22 cellular contexts compared by ENCODE assay signal in genomic region chr1:147211577-147211976, GRCh38. TPM values are rescaled to one million over a fixed set of nuclear protein-coding genes. Genes with fewer than 3 reads are reported as not detected.
"Had no signal": no experiment of that assay in that cellular context is flagged by ENCODE, and none has a peak within 500 bp of the region (broad histone marks: within the 10 kb centered on the region; RNA-seq: fewer than 3 reads in every experiment).

No MANE protein-coding gene starts in this region.

- H3K4me3 ChIP-seq: left ventricle myocardium inferior, lung, ovary, prostate gland, sigmoid colon, spleen, tibial nerve, upper lobe of left lung, vagina had no signal

- H3K27ac ChIP-seq: left ventricle myocardium inferior, ovary, prostate gland, sigmoid colon, spleen, tibial nerve, upper lobe of left lung, vagina had no signal

- H3K9me3 ChIP-seq: left ventricle myocardium inferior, ovary, prostate gland, sigmoid colon, spleen, tibial nerve, upper lobe of left lung, vagina had no signal

- FAIRE-seq: small intestine had no signal

- H3K36me3 ChIP-seq: ovary, prostate gland, vagina had no signal

- H3K27me3 ChIP-seq: ovary, sigmoid colon, spleen, tibial nerve, upper lobe of left lung, vagina had no signal

- H3K9me3 Mint-ChIP-seq: mesothelial cell of epicardium; natural killer cell treated with Interleukin-12 subunit alpha and Interleukin-12 subunit beta and Interleukin-15 and Interleukin-18, amount 100 ng/mL, for 72 hours; stimulated activated effector memory CD8-positive, alpha-beta T cell treated with anti-CD3 and anti-CD28 coated beads, Interleukin-12 subunit alpha, Interleukin-12 subunit beta, amount 100 ng/mL, for 72 hours; stimulated activated naive CD8-positive, alpha-beta T cell treated with anti-CD3 and anti-CD28 coated beads, Interleukin-15, Interleukin-2, amounts not matched to agents 100 ng/mL and 50 ng/mL, for 24 hours had no signal

- H3K4me3 Mint-ChIP-seq: mesothelial cell of epicardium; naive thymus-derived CD4-positive, alpha-beta T cell; natural killer cell treated with Interleukin-12 subunit alpha and Interleukin-12 subunit beta and Interleukin-15 and Interleukin-18, amount 100 ng/mL, for 72 hours; stimulated activated effector memory CD8-positive, alpha-beta T cell treated with anti-CD3 and anti-CD28 coated beads, Interleukin-12 subunit alpha, Interleukin-12 subunit beta, amount 100 ng/mL, for 72 hours; stimulated activated naive CD8-positive, alpha-beta T cell treated with anti-CD3 and anti-CD28 coated beads, Interleukin-15, Interleukin-2, amounts not matched to agents 100 ng/mL and 50 ng/mL, for 24 hours had no signal

- DNase-seq: islet precursor cell; left ventricle myocardium inferior; mesendoderm; naive thymus-derived CD4-positive, alpha-beta T cell; ovary; retina; right cardiac atrium; sigmoid colon; small intestine; spleen; stimulated activated CD4-positive, alpha-beta T cell treated with anti-CD3 and anti-CD28 coated beads, Interleukin-4, amount 100 ng/mL, for 24 hours; stimulated activated naive CD4-positive, alpha-beta T cell; upper lobe of left lung had no signal

- ATAC-seq: naive thymus-derived CD4-positive, alpha-beta T cell; natural killer cell treated with Interleukin-12 subunit alpha and Interleukin-12 subunit beta and Interleukin-15 and Interleukin-18, amount 100 ng/mL, for 72 hours; right cardiac atrium; stimulated activated effector memory CD8-positive, alpha-beta T cell treated with anti-CD3 and anti-CD28 coated beads, Interleukin-12 subunit alpha, Interleukin-12 subunit beta, amount 100 ng/mL, for 72 hours had no signal

- H3K4me1 Mint-ChIP-seq: stimulated activated effector memory CD8-positive, alpha-beta T cell treated with anti-CD3 and anti-CD28 coated beads, Interleukin-12 subunit alpha, Interleukin-12 subunit beta, amount 100 ng/mL, for 72 hours had no signal

- H3K36me3 Mint-ChIP-seq: mesothelial cell of epicardium; natural killer cell treated with Interleukin-12 subunit alpha and Interleukin-12 subunit beta and Interleukin-15 and Interleukin-18, amount 100 ng/mL, for 72 hours; stimulated activated effector memory CD8-positive, alpha-beta T cell treated with anti-CD3 and anti-CD28 coated beads, Interleukin-12 subunit alpha, Interleukin-12 subunit beta, amount 100 ng/mL, for 72 hours had no signal

- H3K27me3 Mint-ChIP-seq: stimulated activated naive CD8-positive, alpha-beta T cell treated with anti-CD3 and anti-CD28 coated beads, Interleukin-15, Interleukin-2, amounts not matched to agents 100 ng/mL and 50 ng/mL, for 24 hours had no signal

- H3K4me1 ChIP-seq: left ventricle myocardium inferior, prostate gland, tibial nerve had no signal

- H3K27ac Mint-ChIP-seq: mesothelial cell of epicardium; naive thymus-derived CD4-positive, alpha-beta T cell; natural killer cell treated with Interleukin-12 subunit alpha and Interleukin-12 subunit beta and Interleukin-15 and Interleukin-18, amount 100 ng/mL, for 72 hours; stimulated activated effector memory CD8-positive, alpha-beta T cell treated with anti-CD3 and anti-CD28 coated beads, Interleukin-12 subunit alpha, Interleukin-12 subunit beta, amount 100 ng/mL, for 72 hours; stimulated activated naive CD8-positive, alpha-beta T cell treated with anti-CD3 and anti-CD28 coated beads, Interleukin-15, Interleukin-2, amounts not matched to agents 100 ng/mL and 50 ng/mL, for 24 hours had no signal

RNA-seq across cellular contexts. Expression of gene FMO5, which starts 13.6 kb away (rescaled TPM):
- total RNA-seq: natural killer cell treated with Interleukin-12 subunit alpha and Interleukin-12 subunit beta and Interleukin-15 and Interleukin-18, amount 100 ng/mL, for 72 hours had no signal
- polyA plus RNA-seq: neural cell had no signal
